Comparison of ENCODE assay signal across 8 cellular contexts in genomic region chr1:1374861-1375662, GRCh38. TPM values are rescaled to one million over a fixed set of nuclear protein-coding genes. Genes with fewer than 3 reads are reported as not detected.
DNase-seq lines count a peak whose midpoint lies in the region; ATAC-seq, FAIRE-seq and TF ChIP-seq lines count a peak whose summit lies in the region.

AURKAIP1 (minus strand) TSS chr1:1375207; CDS start chr1:1374756, 451 bp downstream.

- no peaks in the 10 kb centered on the region for H3K36me3 ChIP-seq in body of pancreas (replicated peaks in 1 of 2; ENCODE audit: insufficient read depth in 1 of 2, low read depth in 2 of 2)

- intact Hi-C loops in body of pancreas (cut with DNase I) = no loop called here
- intact Hi-C loops in sciatic nerve (cut with DNase I) = no loop called here

- H3K9me3 ChIP-seq in body of pancreas = no peaks in the 10 kb centered on the region

- peak within 1 kb of the TSS; percentile 77 to 96 (median 86) for H3K27ac ChIP-seq in body of pancreas

- FAIRE-seq in A204.1 (lab: Jason Lieb, UNC) = peak; percentile 99
- peak; percentile 98 for FAIRE-seq in TTC549 (lab: Jason Lieb, UNC)

- H3K4me1 ChIP-seq in body of pancreas = peaks cover 36% of the 10 kb centered on the region

- peak within 1 kb of the TSS; percentile 98 to 100 for H3K4me3 ChIP-seq in body of pancreas

- ATAC-seq in GM18520 (IDR thresholded peaks at IDR 0.05; ENCODE audit: unreplicated experiment) (peak; percentile 96), HG03064 (IDR thresholded peaks at IDR 0.05; ENCODE audit: low read depth, unreplicated experiment) (peak; percentile 86), body of pancreas (peak; percentile 96), sciatic nerve (peak; percentile 96)

- no peaks in the 10 kb centered on the region for H3K27me3 ChIP-seq in body of pancreas

- TF ChIP-seq CTCF in body of pancreas (IDR thresholded peaks at IDR 0.05) = peak in 5 of 7 experiments; percentile 21 to 57 (median 53)

- WGBS in body of pancreas, 2 donors = 0% methylated on average over 37 to 86 of the region's 91 CpGs

- peak; percentile 10 to 83 (median 73) for TF ChIP-seq POLR2A in body of pancreas (IDR thresholded peaks at IDR 0.05)

- peak; percentile 57 for DNase-seq in NCI-H2107 treated with DMSO at 0.1 percent for 48 hours (lab: John Stamatoyannopoulos, UW; ENCODE audit: unreplicated experiment)
- peak; percentile 98 to 99 (median 99) for DNase-seq in body of pancreas
- DNase-seq in iPS DF 19.7 (ENCODE audit: low read depth, low spot score) = peak; percentile 98
- peak; percentile 99 for DNase-seq in sciatic nerve (ENCODE audit: low spot score)

RNA-seq across cellular contexts. Expression of gene AURKAIP1, which starts in this region (rescaled TPM):
- total RNA-seq in body of pancreas (10 to 100 TPM; 79.4 to 93.7 TPM), sciatic nerve (58.9 TPM)

Comparison
In these comparisons a context has a peak if more than half of its experiments do, and no peak if none do; other contexts are left out.
1. Peak in every context shown above with its lines: DNase-seq, ATAC-seq, H3K4me3 ChIP-seq and H3K27ac ChIP-seq.